Comparison of ENCODE assay signal across 8 cellular contexts in genomic region chr3:129429080-129429451, GRCh38. TPM values are rescaled to one million over a fixed set of nuclear protein-coding genes. Genes with fewer than 3 reads are reported as not detected.
DNase-seq lines count a peak whose midpoint lies in the region; ATAC-seq and TF ChIP-seq lines count a peak whose summit lies in the region.

No MANE protein-coding gene starts in this region.

- H3K79me2 ChIP-seq in KMS-11 (ENCODE audit: insufficient read depth, low read depth) (no peaks in the 10 kb centered on the region), neural progenitor cell (ENCODE audit: low read depth) (no peaks in the 10 kb centered on the region)

- TF ChIP-seq CTCF in KMS-11 (conservative IDR thresholded peaks at IDR 0.05; ENCODE audit: low read depth, low read length): no peak
- no peak for TF ChIP-seq CTCF in dorsolateral prefrontal cortex (IDR thresholded peaks at IDR 0.05 in 54 of 56, conservative IDR thresholded peaks at IDR 0.05 in 2 of 56; ENCODE audit: low read depth in 1 of 56, partially characterized antibody in 56 of 56)
- no peak for TF ChIP-seq CTCF in neural progenitor cell (IDR thresholded peaks at IDR 0.05)

- no peak overlapping the region for H2AFZ ChIP-seq in KMS-11 (ENCODE audit: low read depth)
- peak overlapping the region; percentile 45 for H2AFZ ChIP-seq in neural progenitor cell (replicated peaks)

- peaks cover 5 to 40% (median 16%) of the 10 kb centered on the region in 11 experiments; a peak in 16 of 22 replicates for H4K20me1 ChIP-seq in BLaER1 treated with 17β-estradiol and CSF1 and Interleukin-3, amounts not matched to agents 10 nM and 100 nM
- H4K20me1 ChIP-seq in KMS-11 (ENCODE audit: insufficient read depth) (no peaks in the 10 kb centered on the region), neural progenitor cell (ENCODE audit: low read depth) (no peaks in the 10 kb centered on the region)

- peaks cover 33 to 66% (median 43%) of the 10 kb centered on the region in 10 experiments for H3K4me1 ChIP-seq in BLaER1 treated with 17β-estradiol and CSF1 and Interleukin-3, amounts not matched to agents 10 nM and 100 nM
- H3K4me1 ChIP-seq in KMS-11 (ENCODE audit: low read depth, poor library complexity, severe bottlenecking) (peaks cover 53% of the 10 kb centered on the region), neural progenitor cell (peaks cover 26% of the 10 kb centered on the region)

- no peak for ATAC-seq in HG03159 (IDR thresholded peaks at IDR 0.05; ENCODE audit: unreplicated experiment)
- no peak for ATAC-seq in GM19467 (IDR thresholded peaks at IDR 0.05; ENCODE audit: unreplicated experiment)

- H3K27ac Mint-ChIP-seq in neural progenitor cell: peak overlapping the region; percentile 95

- H3K4me2 ChIP-seq in BLaER1 treated with 17β-estradiol and CSF1 and Interleukin-3, amounts not matched to agents 10 nM and 100 nM: peak overlapping the region; percentile 81 to 99 (median 90)
- H3K4me2 ChIP-seq in KMS-11 (peak overlapping the region; percentile 70), neural progenitor cell (peak overlapping the region; percentile 92)

- peak overlapping the region in 5 of 11 experiments; percentile 19 to 59 (median 49); a peak in 7 of 22 replicates for H3K9ac ChIP-seq in BLaER1 treated with 17β-estradiol and CSF1 and Interleukin-3, amounts not matched to agents 10 nM and 100 nM
- no peak overlapping the region for H3K9ac ChIP-seq in KMS-11
- H3K9ac ChIP-seq in neural progenitor cell: no peak overlapping the region

- peaks cover 18% of the 10 kb centered on the region for H3K36me3 Mint-ChIP-seq in neural progenitor cell

- peak overlapping the region; percentile 88 for H3K4me3 Mint-ChIP-seq in neural progenitor cell

- H3F3A ChIP-seq in neural progenitor cell (ENCODE audit: low read depth): peaks cover 39% of the 10 kb centered on the region

- intact Hi-C loops in dorsolateral prefrontal cortex (cut with DNase I): no loop called here
- intact Hi-C loops in posterior vena cava (cut with DNase I): no loop called here

- no peaks in the 10 kb centered on the region for H3K9me3 Mint-ChIP-seq in neural progenitor cell

- peaks cover 12% of the 10 kb centered on the region for H3K27me3 Mint-ChIP-seq in neural progenitor cell (ENCODE audit: insufficient read depth, low read depth)

- peak overlapping the region in 8 of 10 experiments; percentile 34 to 65 (median 48); a peak in 7 of 20 replicates for H3K4me3 ChIP-seq in BLaER1 treated with 17β-estradiol and CSF1 and Interleukin-3, amounts not matched to agents 10 nM and 100 nM
- H3K4me3 ChIP-seq in KMS-11 (IDR thresholded peaks at IDR 0.05; ENCODE audit: insufficient read depth, low read depth, low read length) (no peak overlapping the region), dorsolateral prefrontal cortex (peak overlapping the region in 56 of 59 donors; percentile 18 to 78 (median 65)), neural progenitor cell (no peak overlapping the region)

- H3K36me3 ChIP-seq in BLaER1 treated with 17β-estradiol and CSF1 and Interleukin-3, amounts not matched to agents 10 nM and 100 nM: peaks cover 38 to 53% (median 48%) of the 10 kb centered on the region in 11 experiments
- H3K36me3 ChIP-seq in KMS-11 (ENCODE audit: insufficient read depth): peaks cover 3% of the 10 kb centered on the region; the same call in 1 of the 2 replicates
- H3K36me3 ChIP-seq in neural progenitor cell: peaks cover 12% of the 10 kb centered on the region

- H3K4me1 Mint-ChIP-seq in neural progenitor cell: peaks cover 40% of the 10 kb centered on the region

- no peak overlapping the region for H3K27ac ChIP-seq in BLaER1 treated with 17β-estradiol and CSF1 and Interleukin-3, amounts not matched to agents 10 nM and 100 nM
- peak overlapping the region; percentile 51 for H3K27ac ChIP-seq in KMS-11
- H3K27ac ChIP-seq in dorsolateral prefrontal cortex: peak overlapping the region in 47 of 59 donors; percentile 1 to 80 (median 59)
- no peak overlapping the region for H3K27ac ChIP-seq in neural progenitor cell

- peaks cover 0 to 16% (median 14%) of the 10 kb centered on the region in 11 experiments; a peak in 18 of 22 replicates for H3K27me3 ChIP-seq in BLaER1 treated with 17β-estradiol and CSF1 and Interleukin-3, amounts not matched to agents 10 nM and 100 nM
- H3K27me3 ChIP-seq in KMS-11 (ENCODE audit: insufficient read depth, low read depth) (no peaks in the 10 kb centered on the region; the same call in 1 of the 2 replicates), dorsolateral prefrontal cortex (no peaks in the 10 kb centered on the region), neural progenitor cell (peaks cover 14% of the 10 kb centered on the region)

- peaks cover 0 to 11% (median 6%) of the 10 kb centered on the region in 11 experiments; a peak in 12 of 22 replicates for H3K9me3 ChIP-seq in BLaER1 treated with 17β-estradiol and CSF1 and Interleukin-3, amounts not matched to agents 10 nM and 100 nM (replicated peaks in 1 of 11)
- no peaks in the 10 kb centered on the region for H3K9me3 ChIP-seq in neural progenitor cell (ENCODE audit: low read depth)

- DNase-seq in dorsolateral prefrontal cortex: no peak
- no peak for DNase-seq in neural progenitor cell (ENCODE audit: low spot score)
- no peak for DNase-seq in posterior vena cava (ENCODE audit: low spot score)
- DNase-seq in stimulated activated naive CD4-positive, alpha-beta T cell treated with Interleukin-2 at 50 U/mL for 16 hours (lab: John Stamatoyannopoulos, UW): no peak

RNA-seq across cellular contexts. Expression of gene EFCAB12, which starts 0.6 kb away (rescaled TPM):
- total RNA-seq in dorsolateral prefrontal cortex (1 to 10 TPM; 2.0 to 10.0 (median 4.5) TPM), neural progenitor cell (ENCODE audit: low replicate concordance) (0.13 and 0.22 TPM in 2 replicates), posterior vena cava (under 1 TPM; 0.05 to 0.14 TPM)

RNA-seq across cellular contexts. Expression of gene MBD4, which starts 10.7 kb away (rescaled TPM):
- total RNA-seq in dorsolateral prefrontal cortex: 10 to 100 TPM; 23.7 to 45.4 (median 31.5) TPM
- 35.0 and 46.3 TPM in 2 replicates for total RNA-seq in neural progenitor cell (ENCODE audit: low replicate concordance)
- 10 to 100 TPM; 23.1 to 24.9 TPM for total RNA-seq in posterior vena cava

RNA-seq across cellular contexts. Expression of gene IFT122, which starts 11.0 kb away (rescaled TPM):
- total RNA-seq in dorsolateral prefrontal cortex (10 to 100 TPM; 38.5 to 96.5 (median 58.5) TPM), neural progenitor cell (ENCODE audit: low replicate concordance) (31.8 and 48.0 TPM in 2 replicates), posterior vena cava (10 to 100 TPM; 22.0 to 22.5 TPM)

Comparison
In these comparisons a context has a peak if more than half of its experiments do, and no peak if none do; other contexts are left out.
1. H3K27ac ChIP-seq: peak in KMS-11 (single experiment) and dorsolateral prefrontal cortex (47 of 59); none in BLaER1 treated with 17β-estradiol and CSF1 and Interleukin-3, amounts not matched to agents 10 nM and 100 nM (0 of 11) and neural progenitor cell (single experiment).
2. H3K4me3 ChIP-seq: peak in BLaER1 treated with 17β-estradiol and CSF1 and Interleukin-3, amounts not matched to agents 10 nM and 100 nM (8 of 10) and dorsolateral prefrontal cortex (56 of 59); none in KMS-11 (single experiment) and neural progenitor cell (single experiment).
3. Peak in every context shown above with its lines, with median percentiles within 50 percentile points of each other: H3K4me2 ChIP-seq.